In genomic region chr3:141311496-141312358, GRCh38 we compare ENCODE assay signal across 8 cellular contexts. TPM values are rescaled to one million over a fixed set of nuclear protein-coding genes. Genes with fewer than 3 reads are reported as not detected.
DNase-seq lines count a peak whose midpoint lies in the region; ATAC-seq and TF ChIP-seq lines count a peak whose summit lies in the region.

No MANE protein-coding gene starts in this region.

- POLR2A ChIA-PET in BJ (lab: Charles Lee) = interaction anchor here (0.5 to 1.2 kb wide), 4 partner anchors 49 to 144 kb away, joined by 3 to 5 read pairs (median 4); no protein-coding TSS in a partner anchor
- POLR2A ChIA-PET in activated CD4-positive, alpha-beta T cell treated with anti-CD3 and anti-CD28 coated beads for 36 hours (lab: Charles Lee) = interaction anchor here (0.5 to 1.3 kb wide), 6 partner anchors 79 to 578 kb away, joined by 3 to 5 read pairs (median 4); partner anchors contain the start of gene PXYLP1

- H3K27me3 Mint-ChIP-seq in activated CD4-positive, alpha-beta T cell treated with anti-CD3 and anti-CD28 coated beads for 36 hours = no peaks in the 10 kb centered on the region

- peaks cover 3% of the 10 kb centered on the region for H3K36me3 Mint-ChIP-seq in activated CD4-positive, alpha-beta T cell treated with anti-CD3 and anti-CD28 coated beads for 36 hours (ENCODE audit: low read depth)

- no peaks in the 10 kb centered on the region for H3K9me3 Mint-ChIP-seq in activated CD4-positive, alpha-beta T cell treated with anti-CD3 and anti-CD28 coated beads for 36 hours (ENCODE audit: low read depth)

- H3K9me3 ChIP-seq in colonic mucosa = no peaks in the 10 kb centered on the region

- no peaks in the 10 kb centered on the region for H3K4me1 ChIP-seq in colonic mucosa

- CTCF ChIA-PET in BJ (lab: Yijun Ruan, JAX) = interaction anchor here (0.6 to 14.7 kb wide), 35 partner anchors 9 to 613 kb away, joined by 3 to 282 read pairs (median 4); partner anchors contain the start of genes PXYLP1, RASA2 and ZBTB38
- CTCF ChIA-PET in activated CD4-positive, alpha-beta T cell treated with anti-CD3 and anti-CD28 coated beads for 36 hours (lab: Charles Lee) = interaction anchor here (0.6 to 8.1 kb wide), 30 partner anchors 9 to 248 kb away, joined by 3 to 106 read pairs (median 4); partner anchors contain the start of gene PXYLP1

- peak overlapping the region; percentile 98 for H3K27ac Mint-ChIP-seq in activated CD4-positive, alpha-beta T cell treated with anti-CD3 and anti-CD28 coated beads for 36 hours

- H3K27ac ChIP-seq in colonic mucosa = peak overlapping the region; percentile 77

- intact Hi-C loops in activated CD4-positive, alpha-beta T cell treated with anti-CD3 and anti-CD28 coated beads for 36 hours (cut with DNase I, micrococcal nuclease) = loop anchor here (1.0 to 5.0 kb wide), 14 partner anchors 49 to 1691 kb away; partner anchors contain the start of genes ATP1B3 (in 1 of the 2), PXYLP1 (in 1 of the 2), RASA2 (in 1 of the 2) and RNF7 (in 1 of the 2)
- intact Hi-C loops in colonic mucosa (cut with DNase I) = no loop called here
- intact Hi-C loops in left colon (cut with DNase I, micrococcal nuclease) = loop anchor here in 1 of 2 donors (5.0 kb wide), 1 partner anchor 146 kb away; no protein-coding TSS in a partner anchor

- peak; percentile 87 for DNase-seq in BJ (ENCODE audit: low read depth)
- DNase-seq in NCI-H510A (lab: John Stamatoyannopoulos, UW) = peak; percentile 87
- peak; percentile 99 for DNase-seq in activated CD4-positive, alpha-beta T cell treated with anti-CD3 and anti-CD28 coated beads for 36 hours
- DNase-seq in colonic mucosa = peak; percentile 100
- DNase-seq in left colon = peak; percentile 99
- peak; percentile 99 for DNase-seq in stimulated activated CD4-positive, alpha-beta T cell treated with anti-CD3 and anti-CD28 coated beads, Interleukin-1b, Interleukin-23, amount 100 ng/mL, for 48 hours

- peak overlapping the region; percentile 64 for H3K4me3 ChIP-seq in BJ (ENCODE audit: low read depth, low read length)
- peak overlapping the region; percentile 56 for H3K4me3 ChIP-seq in colonic mucosa

- H3K9ac ChIP-seq in colonic mucosa (ENCODE audit: low read depth in 2 of 2, low read length in 2 of 2) = peak overlapping the region; percentile 75 to 88

- peak; percentile 98 for ATAC-seq in HG03439 (IDR thresholded peaks at IDR 0.05; ENCODE audit: unreplicated experiment)
- ATAC-seq in activated CD4-positive, alpha-beta T cell treated with anti-CD3 and anti-CD28 coated beads for 36 hours = peak; percentile 90
- ATAC-seq in left colon = peak; percentile 93

- TF ChIP-seq CTCF in BJ (IDR thresholded peaks at IDR 0.05; ENCODE audit: insufficient read depth, low read depth, low read length) (peak; percentile 86), colonic mucosa (IDR thresholded peaks at IDR 0.05) (peak; percentile 86)

- H3K4me3 Mint-ChIP-seq in activated CD4-positive, alpha-beta T cell treated with anti-CD3 and anti-CD28 coated beads for 36 hours = peak overlapping the region; percentile 81

- no peaks in the 10 kb centered on the region for H3K36me3 ChIP-seq in BJ (ENCODE audit: control insufficient read depth, insufficient read depth, low read length)
- H3K36me3 ChIP-seq in colonic mucosa = no peaks in the 10 kb centered on the region

- TF ChIP-seq POLR2A in GM19193 (IDR thresholded peaks at IDR 0.05; ENCODE audit: extremely low read depth, insufficient read depth, insufficient read length) = peak; percentile 89

- H3K27me3 ChIP-seq in BJ (ENCODE audit: control insufficient read depth, insufficient read depth, low read length) (no peaks in the 10 kb centered on the region), colonic mucosa (no peaks in the 10 kb centered on the region)

- peaks cover 45% of the 10 kb centered on the region for H3K4me1 Mint-ChIP-seq in activated CD4-positive, alpha-beta T cell treated with anti-CD3 and anti-CD28 coated beads for 36 hours

RNA-seq across cellular contexts. Expression of gene ZBTB38, which starts 56.6 kb away (rescaled TPM):
- 62.0 and 77.4 TPM in 2 replicates for polyA plus RNA-seq in BJ (2011; rRNA removed)
- polyA minus RNA-seq in BJ (2011; rRNA and poly(A)+ RNA removed) = 92.7 and 105 TPM in 2 replicates
- total RNA-seq in activated CD4-positive, alpha-beta T cell treated with anti-CD3 and anti-CD28 coated beads for 36 hours = 10 to 100 TPM; 21.3 to 22.0 TPM
- 100 to 1,000 TPM in 1 of 2 donors, 10 to 100 TPM in 1; 95.5 to 112 TPM for total RNA-seq in colonic mucosa
- 100 to 1,000 TPM; 120 to 143 TPM for total RNA-seq in left colon

Comparison
In these comparisons a context has a peak if more than half of its experiments do, and no peak if none do; other contexts are left out.
1. Peak in every context shown above with its lines: DNase-seq, ATAC-seq, H3K4me3 ChIP-seq and H3K27ac ChIP-seq.
2. RNA of gene ZBTB38, which starts 56.6 kb away (total RNA-seq): 120 to 143 TPM in left colon and 95.5 to 112 TPM in colonic mucosa; 21.3 to 22.0 TPM in activated CD4-positive, alpha-beta T cell treated with anti-CD3 and anti-CD28 coated beads for 36 hours; every median in the first group is over 4 times any median in the second.